ENCODE assay signal across 8 cellular contexts in the genomic region with DNA sequence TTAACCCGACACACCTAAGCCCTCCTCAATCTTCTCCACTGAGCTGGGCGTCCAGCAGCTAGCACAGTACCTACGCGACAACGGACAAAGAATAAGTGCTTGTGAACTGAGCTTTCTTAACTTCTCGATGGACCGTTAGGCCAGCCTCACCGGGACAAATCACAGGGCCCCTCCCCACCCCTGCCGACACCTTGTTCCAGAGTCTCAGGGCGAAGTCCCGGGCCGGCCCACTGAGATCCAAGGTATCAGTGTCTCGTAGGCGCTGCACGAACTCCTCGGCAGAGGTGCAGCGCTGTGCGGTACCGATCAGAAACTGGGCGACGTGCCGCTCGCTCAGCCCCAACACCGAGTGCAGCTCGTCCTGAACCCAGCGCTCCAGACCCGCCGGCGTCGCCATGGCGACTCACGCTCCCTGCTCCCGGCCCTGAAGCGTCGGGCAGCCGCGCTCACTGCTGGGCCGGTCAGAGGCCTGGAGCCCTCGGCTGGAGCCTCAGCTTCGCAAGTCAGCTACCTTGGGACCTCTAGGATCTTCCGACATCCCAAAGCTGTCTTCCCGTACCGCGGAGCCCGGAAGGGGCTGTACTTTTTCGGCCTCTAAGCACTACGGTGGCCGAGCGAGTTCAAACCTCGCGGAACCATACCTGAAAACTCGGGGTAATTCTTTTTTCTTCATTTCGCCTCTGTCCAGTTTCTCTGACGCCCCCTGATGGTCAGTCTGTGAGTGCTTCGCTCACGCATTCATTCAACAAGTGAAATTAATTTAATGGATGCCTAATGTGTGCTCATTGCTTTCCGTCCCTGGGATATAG. TPM values are rescaled to one million over a fixed set of nuclear protein-coding genes. Genes with fewer than 3 reads are reported as not detected.
DNase-seq lines count a peak whose midpoint lies in the region; FAIRE-seq and TF ChIP-seq lines count a peak whose summit lies in the region.

DHX16 (minus strand) TSS at position 562 of the 809 bp plus-strand sequence; CDS start at position 397, 165 bp downstream.

- H3K79me2 ChIP-seq in SK-N-SH (ENCODE audit: insufficient read depth): peaks cover 39% of the 10 kb centered on the region

- H3K4me1 ChIP-seq in SK-N-SH (ENCODE audit: control insufficient read depth in 1 of 2, insufficient read depth in 2 of 2, low read depth in 1 of 2, low read length in 1 of 2): peaks cover 0 to 5% of the 10 kb centered on the region in 2 experiments; a peak in 3 of 4 replicates
- peaks cover 24% of the 10 kb centered on the region for H3K4me1 ChIP-seq in suprapubic skin

- POLR2A ChIA-PET in SK-N-SH (lab: Yijun Ruan, JAX): interaction anchor here (0.6 to 1.3 kb wide), 7 partner anchors 10 to 57 kb away, joined by 3 to 6 read pairs (median 4); partner anchors contain the start of gene MDC1

- CTCF ChIA-PET in SK-N-SH (lab: Yijun Ruan, JAX): interaction anchor here (0.7 to 29.8 kb wide), 24 partner anchors 8 to 234 kb away, joined by 3 to 838 read pairs (median 3); partner anchors contain the start of genes ATAT1, FLOT1, MDC1 and TUBB

- H3K9me3 ChIP-seq in SK-N-SH: no peaks in the 10 kb centered on the region
- no peaks in the 10 kb centered on the region for H3K9me3 ChIP-seq in suprapubic skin

- peak; percentile 98 for DNase-seq in HCEC 1CT
- DNase-seq in NAMALWA (ENCODE audit: low spot score): peak; percentile 97
- DNase-seq in SK-N-SH: peak; percentile 92
- peak; percentile 86 for DNase-seq in activated naive CD4-positive, alpha-beta T cell treated with anti-CD3 and anti-CD28 coated beads, Interleukin-2, amount 50 U/mL, for 16 hours
- peak; percentile 86 for DNase-seq in globus pallidus (ENCODE audit: low spot score)
- DNase-seq in nucleus accumbens (lab: John Stamatoyannopoulos, UW): peak in 55 of 56 donors; percentile 38 to 93 (median 79)
- DNase-seq in suprapubic skin (ENCODE audit: low spot score in 2 of 2): peak; percentile 96 to 97

- H3K27me3 ChIP-seq in SK-N-SH (ENCODE audit: insufficient read depth) (no peaks in the 10 kb centered on the region), suprapubic skin (no peaks in the 10 kb centered on the region)

- TF ChIP-seq CTCF in SK-N-SH (IDR thresholded peaks at IDR 0.05) (peak; percentile 96), suprapubic skin (IDR thresholded peaks at IDR 0.05) (peak; percentile 68 to 85)

- 0 out of 2 replicates have a peak, but pooled peaks cover 3% of the 10 kb centered on the region for H4K20me1 ChIP-seq in SK-N-SH (ENCODE audit: insufficient read depth)

- H3K4me3 ChIP-seq in SK-N-SH (ENCODE audit: low read depth in 2 of 2, low read length in 1 of 2): peak within 1 kb of the TSS; percentile 87 to 99
- H3K4me3 ChIP-seq in suprapubic skin: peak within 1 kb of the TSS; percentile 82

- H2AFZ ChIP-seq in SK-N-SH (ENCODE audit: low read depth): peak within 1 kb of the TSS; percentile 84

- peak; percentile 95 for FAIRE-seq in G401.6 (lab: Jason Lieb, UNC)

- H3K4me2 ChIP-seq in SK-N-SH: peak within 1 kb of the TSS; percentile 80

- peak; percentile 66 for TF ChIP-seq RAD21 in SK-N-SH (IDR thresholded peaks at IDR 0.05; ENCODE audit: low read length)

- H3K9ac ChIP-seq in SK-N-SH: peak within 1 kb of the TSS; percentile 84

- 1% methylated on average over 24 of the region's 57 CpGs for WGBS in SK-N-SH (ENCODE audit: low lambda C conversion rate)
- under 1% methylated on average over 27 of the region's 57 CpGs for WGBS in suprapubic skin

- H3K36me3 ChIP-seq in SK-N-SH (replicated peaks in 1 of 2; ENCODE audit: control insufficient read depth in 1 of 2, insufficient read depth in 2 of 2, low read length in 1 of 2) (peaks cover 38% of the 10 kb centered on the region in 2 experiments), suprapubic skin (peaks cover 37% of the 10 kb centered on the region)

- peak within 1 kb of the TSS; percentile 60 to 66 for H3K27ac ChIP-seq in SK-N-SH (ENCODE audit: low read depth in 2 of 2, low read length in 1 of 2)
- peak within 1 kb of the TSS; percentile 69 for H3K27ac ChIP-seq in suprapubic skin

- H3K9me2 ChIP-seq in SK-N-SH: no peaks in the 10 kb centered on the region

- peaks cover 37% of the 10 kb centered on the region for H3F3A ChIP-seq in SK-N-SH (replicated peaks; ENCODE audit: insufficient read depth)

- peak in 1 of 2 donors; percentile 31 for TF ChIP-seq POLR2A in suprapubic skin (IDR thresholded peaks at IDR 0.05)

- TF ChIP-seq EP300 in SK-N-SH (IDR thresholded peaks at IDR 0.05; ENCODE audit: borderline replicate concordance in 1 of 2, low read depth in 1 of 2, low read length in 1 of 2): peak; percentile 31 to 34; a peak in 2 of 4 replicates
- TF ChIP-seq EP300 in suprapubic skin (IDR thresholded peaks at IDR 0.05): no peak

TF ChIP-seq in SK-N-SH, 30 proteins besides CTCF, POLR2A, EP300 and RAD21 (continues in another document):
- TF ChIP-seq RFX5 (IDR thresholded peaks at IDR 0.05; ENCODE audit: low read length) (peak; percentile 76; the same call in 1 of the 2 replicates), TAF1 (IDR thresholded peaks at IDR 0.05; ENCODE audit: borderline replicate concordance, low read depth, low read length) (peak; percentile 71), TEAD4 (IDR thresholded peaks at IDR 0.05; ENCODE audit: borderline replicate concordance, insufficient read depth) (no peak), RXRA (IDR thresholded peaks at IDR 0.05; ENCODE audit: borderline replicate concordance, low read depth) (no peak), GATA2 (CRISPR knock-in tag; IDR thresholded peaks at IDR 0.05) (no peak), IRF3 (IDR thresholded peaks at IDR 0.05; ENCODE audit: low read depth, low read length) (no peak), GABPA (IDR thresholded peaks at IDR 0.05; ENCODE audit: low read depth) (peak; percentile 79), PBX3 (IDR thresholded peaks at IDR 0.05) (no peak; the same call in 1 of the 2 replicates), NRF1 (IDR thresholded peaks at IDR 0.05; ENCODE audit: low read depth, low read length) (no peak), YY1 (IDR thresholded peaks at IDR 0.05; ENCODE audit: low read depth) (peak; percentile 78; the same call in 1 of the 2 replicates), SMC3 (IDR thresholded peaks at IDR 0.05; ENCODE audit: low read depth, low read length) (peak; percentile 50; the same call in 1 of the 2 replicates), NFIC (IDR thresholded peaks at IDR 0.05; ENCODE audit: borderline replicate concordance) (no peak), TCF12 (IDR thresholded peaks at IDR 0.05) (peak; percentile 27; the same call in 1 of the 2 replicates), MAX (IDR thresholded peaks at IDR 0.05; ENCODE audit: low read depth) (peak; percentile 69; the same call in 1 of the 2 replicates), MXI1 (IDR thresholded peaks at IDR 0.05; ENCODE audit: low read depth, low read length) (peak; percentile 82), RCOR1 (IDR thresholded peaks at IDR 0.05; ENCODE audit: low read length) (peak; percentile 90), JUND (IDR thresholded peaks at IDR 0.05) (no peak), FOXM1 (IDR thresholded peaks at IDR 0.05; ENCODE audit: low read depth) (no peak), MEF2A (IDR thresholded peaks at IDR 0.05; ENCODE audit: borderline replicate concordance, low read depth) (0 out of 2 replicates have a peak, but pooled peaks have one; percentile 29), FOSL2 (IDR thresholded peaks at IDR 0.05; ENCODE audit: borderline replicate concordance, low read depth) (no peak)
- TF ChIP-seq, protein P1, sequence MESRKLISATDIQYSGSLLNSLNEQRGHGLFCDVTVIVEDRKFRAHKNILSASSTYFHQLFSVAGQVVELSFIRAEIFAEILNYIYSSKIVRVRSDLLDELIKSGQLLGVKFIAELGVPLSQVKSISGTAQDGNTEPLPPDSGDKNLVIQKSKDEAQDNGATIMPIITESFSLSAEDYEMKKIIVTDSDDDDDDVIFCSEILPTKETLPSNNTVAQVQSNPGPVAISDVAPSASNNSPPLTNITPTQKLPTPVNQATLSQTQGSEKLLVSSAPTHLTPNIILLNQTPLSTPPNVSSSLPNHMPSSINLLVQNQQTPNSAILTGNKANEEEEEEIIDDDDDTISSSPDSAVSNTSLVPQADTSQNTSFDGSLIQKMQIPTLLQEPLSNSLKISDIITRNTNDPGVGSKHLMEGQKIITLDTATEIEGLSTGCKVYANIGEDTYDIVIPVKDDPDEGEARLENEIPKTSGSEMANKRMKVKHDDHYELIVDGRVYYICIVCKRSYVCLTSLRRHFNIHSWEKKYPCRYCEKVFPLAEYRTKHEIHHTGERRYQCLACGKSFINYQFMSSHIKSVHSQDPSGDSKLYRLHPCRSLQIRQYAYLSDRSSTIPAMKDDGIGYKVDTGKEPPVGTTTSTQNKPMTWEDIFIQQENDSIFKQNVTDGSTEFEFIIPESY (IDR thresholded peaks at IDR 0.05; ENCODE audit: borderline replicate concordance, low read depth): peak; percentile 94

RNA-seq across cellular contexts. Expression of gene DHX16, which starts in this region (rescaled TPM):
- 59.8 and 63.3 TPM in 2 replicates for polyA plus RNA-seq in SK-N-SH (2012; rRNA removed)
- polyA plus RNA-seq in SK-N-SH (2012; cell fraction: cytosol; rRNA removed): 41.4 and 42.7 TPM in 2 replicates
- polyA plus RNA-seq in SK-N-SH (2012; cell fraction: nucleus; rRNA removed): 163 and 170 TPM in 2 replicates
- total RNA-seq in suprapubic skin: 10 to 100 TPM; 24.3 to 48.5 (median 33.7) TPM

Comparison
In these comparisons a context has a peak if more than half of its experiments do, and no peak if none do; other contexts are left out.
1. Peak in every context shown above with its lines: DNase-seq, H3K4me3 ChIP-seq and H3K27ac ChIP-seq.